8 cellular contexts compared by ENCODE assay signal in genomic region chr4:53702334-53703266, GRCh38.
A peak's percentile ranks its signal among the peaks of the same experiment; 100 is the strongest.
DNase-seq lines count a peak whose midpoint lies in the region; ATAC-seq and TF ChIP-seq lines count a peak whose summit lies in the region.

No MANE protein-coding gene starts in this region.

- no peak overlapping the region for H3K4me3 ChIP-seq in astrocyte of the cerebellum (ENCODE audit: low read depth, low read length)

- peak; percentile 72 for DNase-seq in DMS 273 (lab: John Stamatoyannopoulos, UW; ENCODE audit: unreplicated experiment)
- DNase-seq in NCI-H446 treated with DMSO at 0.1 percent for 48 hours (lab: John Stamatoyannopoulos, UW), result peak; percentile 40
- no peak for DNase-seq in astrocyte of the cerebellum (ENCODE audit: low read depth)
- peak; percentile 14 to 74 for DNase-seq in hippocampal formation (lab: John Stamatoyannopoulos, UW)
- DNase-seq in sciatic nerve (ENCODE audit: low spot score), result peak; percentile 88
- no peak for DNase-seq in GDM1 (lab: John Stamatoyannopoulos, UW)

- ATAC-seq in GM19351 (IDR thresholded peaks at IDR 0.05; ENCODE audit: unreplicated experiment) (peak; percentile 76), HG03342 (IDR thresholded peaks at IDR 0.05; ENCODE audit: unreplicated experiment) (peak; percentile 65), sciatic nerve (peak; percentile 97)

- in situ Hi-C loops in astrocyte of the cerebellum (cut with HindIII; ENCODE audit: low sequenced_read_pairs), result no loop called here

- intact Hi-C loops in sciatic nerve (cut with DNase I), result no loop called here

- TF ChIP-seq CTCF in astrocyte of the cerebellum (IDR thresholded peaks at IDR 0.05; ENCODE audit: low read depth, low read length, missing control alignments), result peak; percentile 38

Comparison
In these comparisons a context has a peak if more than half of its experiments do, and no peak if none do; other contexts are left out.
1. DNase-seq: peak in DMS 273 (single experiment), NCI-H446 treated with DMSO at 0.1 percent for 48 hours (single experiment), hippocampal formation (2 of 2) and sciatic nerve (single experiment); none in astrocyte of the cerebellum (single experiment) and GDM1 (single experiment).
2. Peak in every context shown above with its lines, with median percentiles within 50 percentile points of each other: ATAC-seq.